Comparison of ENCODE assay signal across 8 cellular contexts in the genomic region with DNA sequence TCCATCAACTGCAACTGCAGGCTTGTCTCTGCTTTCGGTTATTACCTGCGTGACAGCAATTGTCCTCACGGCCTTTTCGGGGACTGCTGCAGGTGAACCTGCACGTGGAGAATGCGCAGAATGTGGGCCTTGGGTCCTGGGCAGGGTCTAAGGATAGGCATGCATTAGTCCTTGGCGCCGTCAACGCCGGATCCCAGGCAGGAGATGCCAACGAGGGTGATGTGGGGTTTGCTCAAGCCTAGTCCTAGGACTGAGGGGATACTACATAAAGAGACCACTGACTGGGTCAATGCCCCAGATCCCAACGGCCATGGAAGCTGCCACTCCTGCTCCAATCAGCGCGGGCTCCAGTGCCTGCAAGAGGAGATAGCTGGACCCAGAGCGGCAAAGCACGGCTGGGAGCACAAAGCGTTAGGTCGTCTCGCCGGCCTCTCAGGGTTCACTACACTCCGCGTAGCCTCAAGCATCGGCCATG. TPM values are rescaled to one million over a fixed set of nuclear protein-coding genes. Genes with fewer than 3 reads are reported as not detected.
A peak's percentile ranks its signal among the peaks of the same experiment; 100 is the strongest.
DNase-seq lines count a peak whose midpoint lies in the region; ATAC-seq and TF ChIP-seq lines count a peak whose summit lies in the region.

No MANE protein-coding gene starts in this region.

- H3K27me3 ChIP-seq in heart left ventricle: no peaks in the 10 kb centered on the region
- H3K27me3 ChIP-seq in iPS-20b (ENCODE audit: insufficient read depth, low read length): no peaks in the 10 kb centered on the region
- no peaks in the 10 kb centered on the region for H3K27me3 ChIP-seq in testis

- no peaks in the 10 kb centered on the region for H3K9me3 ChIP-seq in heart left ventricle
- H3K9me3 ChIP-seq in iPS-20b (ENCODE audit: insufficient read depth, low read depth, low read length): peaks cover 4% of the 10 kb centered on the region; the same call in 1 of the 2 replicates
- H3K9me3 ChIP-seq in testis: no peaks in the 10 kb centered on the region

- intact Hi-C loops in heart left ventricle (cut with DNase I): loop anchor here in 8 of 10 donors (2.0 to 10.0 kb wide), 9 partner anchors 42 to 774 kb away; a partner anchor contains a TSS
- intact Hi-C loops in left ventricle myocardium superior (cut with micrococcal nuclease): no loop called here
- intact Hi-C loops in activated CD8-positive, alpha-beta T cell treated with anti-CD3 and anti-CD28 coated beads for 36 hours (cut with micrococcal nuclease): no loop called here
- intact Hi-C loops in testis (cut with DNase I; ENCODE audit: low total_unique reads): loop anchor here (10.0 kb wide), 2 partner anchors 104 to 274 kb away; no protein-coding TSS in a partner anchor

- TF ChIP-seq POLR2A in heart left ventricle (IDR thresholded peaks at IDR 0.05) (no peak), testis (IDR thresholded peaks at IDR 0.05) (no peak)

- H3K36me3 ChIP-seq in heart left ventricle (peaks cover 0 to 68% (median 64%) of the 10 kb centered on the region in 9 donors), iPS-20b (ENCODE audit: insufficient read depth, low read depth, low read length) (peaks cover 80% of the 10 kb centered on the region), testis (ENCODE audit: low read depth, missing control alignments) (no peaks in the 10 kb centered on the region)

- peak overlapping the region in 11 of 12 donors; percentile 57 to 90 (median 74) for H3K4me3 ChIP-seq in heart left ventricle
- peak overlapping the region; percentile 55 for H3K4me3 ChIP-seq in iPS-20b (ENCODE audit: low read length)
- H3K4me3 ChIP-seq in testis: peak overlapping the region; percentile 68 to 96

- H3K27ac ChIP-seq in heart left ventricle (peak overlapping the region in 11 of 12 donors; percentile 66 to 95 (median 86)), iPS-20b (ENCODE audit: low read length) (no peak overlapping the region), testis (peak overlapping the region; percentile 59 to 91)

- peaks cover 66% of the 10 kb centered on the region for H3K36me3 Mint-ChIP-seq in activated CD8-positive, alpha-beta T cell treated with anti-CD3 and anti-CD28 coated beads for 36 hours (ENCODE audit: low read depth)

- CTCF ChIA-PET in activated CD8-positive, alpha-beta T cell treated with anti-CD3 and anti-CD28 coated beads for 36 hours (lab: Charles Lee): interaction anchor here (1.0 to 4.1 kb wide), 11 partner anchors 13 to 821 kb away, joined by 3 to 23 read pairs (median 7); a partner anchor contains a TSS

- peak overlapping the region; percentile 73 for H3K9ac ChIP-seq in iPS-20b (ENCODE audit: low read depth, low read length)

- POLR2A ChIA-PET in activated CD8-positive, alpha-beta T cell treated with anti-CD3 and anti-CD28 coated beads for 36 hours (lab: Charles Lee): interaction anchor here (1.0 to 1.3 kb wide), 3 partner anchors 822 to 1054 kb away, joined by 3 to 4 read pairs (median 3); a partner anchor contains a TSS

- no peaks in the 10 kb centered on the region for H3K27me3 Mint-ChIP-seq in activated CD8-positive, alpha-beta T cell treated with anti-CD3 and anti-CD28 coated beads for 36 hours

- peak overlapping the region; percentile 68 for H3K4me3 Mint-ChIP-seq in activated CD8-positive, alpha-beta T cell treated with anti-CD3 and anti-CD28 coated beads for 36 hours

- peak overlapping the region; percentile 72 for H3K27ac Mint-ChIP-seq in activated CD8-positive, alpha-beta T cell treated with anti-CD3 and anti-CD28 coated beads for 36 hours

- peaks cover 68% of the 10 kb centered on the region for H3K4me1 Mint-ChIP-seq in activated CD8-positive, alpha-beta T cell treated with anti-CD3 and anti-CD28 coated beads for 36 hours (ENCODE audit: low read depth)

- no peak for DNase-seq in heart left ventricle
- no peak for DNase-seq in left ventricle myocardium superior
- no peak for DNase-seq in activated CD8-positive, alpha-beta T cell treated with anti-CD3 and anti-CD28 coated beads for 36 hours
- DNase-seq in testis: no peak
- DNase-seq in dedifferentiated amniotic fluid mesenchymal stem cell (ENCODE audit: extremely low spot score): no peak

- TF ChIP-seq CTCF in heart left ventricle (IDR thresholded peaks at IDR 0.05) (peak in 3 of 12 donors; percentile 84 to 96 (median 94)), testis (IDR thresholded peaks at IDR 0.05) (peak in 1 of 3 experiments; percentile 79)
- no peak for TF ChIP-seq CTCF in activated CD8-positive, alpha-beta T cell treated with anti-CD3 and anti-CD28 coated beads for 36 hours (IDR thresholded peaks at IDR 0.05)

- WGBS in heart left ventricle, 4 donors: 25 to 40% (median 30%) methylated on average over 15 to 23 of the region's 23 CpGs
- 23 to 43% methylated on average over 9 to 23 of the region's 23 CpGs for WGBS in testis, 2 donors

- no peaks in the 10 kb centered on the region for H3K9me3 Mint-ChIP-seq in activated CD8-positive, alpha-beta T cell treated with anti-CD3 and anti-CD28 coated beads for 36 hours

- ATAC-seq in heart left ventricle (peak in 3 of 4 donors; percentile 4 to 16 (median 12)), left ventricle myocardium superior (no peak), HG02798 (IDR thresholded peaks at IDR 0.05; ENCODE audit: poor library complexity, unreplicated experiment) (no peak), GM21786 (IDR thresholded peaks at IDR 0.05; ENCODE audit: unreplicated experiment) (no peak)
- peak; percentile 5 for ATAC-seq in activated CD8-positive, alpha-beta T cell treated with anti-CD3 and anti-CD28 coated beads for 36 hours

- H3K4me1 ChIP-seq in heart left ventricle (peaks cover 22 to 87% (median 69%) of the 10 kb centered on the region in 12 donors), iPS-20b (ENCODE audit: insufficient read depth, low read length) (peaks cover 15% of the 10 kb centered on the region; the same call in 1 of the 2 replicates), testis (peaks cover 43% of the 10 kb centered on the region)

RNA-seq across cellular contexts. Expression of a gene that starts 0.4 kb away (rescaled TPM):
- total RNA-seq in heart left ventricle (10 to 100 TPM; 12.7 to 21.5 (median 16.2) TPM), left ventricle myocardium superior (12.6 TPM), testis (10 to 100 TPM; 33.9 to 41.4 TPM)
- polyA plus RNA-seq in heart left ventricle (10 to 100 TPM in 1 of 2 donors, 1 to 10 TPM in 1; 4.0 to 15.7 TPM), testis (ENCODE audit: insufficient read depth, low read depth, low replicate concordance) (27.1 TPM)
- 10 to 100 TPM; 20.8 to 20.9 TPM for total RNA-seq in activated CD8-positive, alpha-beta T cell treated with anti-CD3 and anti-CD28 coated beads for 36 hours

RNA-seq across cellular contexts. Expression of a gene that starts 5.5 kb away (rescaled TPM):
- total RNA-seq in heart left ventricle (10 to 100 TPM; 22.3 to 87.2 (median 47.5) TPM), left ventricle myocardium superior (46.2 TPM), testis (10 to 100 TPM; 48.6 to 62.8 TPM)
- polyA plus RNA-seq in heart left ventricle (100 to 1,000 TPM in 1 of 2 donors, 10 to 100 TPM in 1; 21.2 to 130 TPM), testis (ENCODE audit: insufficient read depth, low read depth, low replicate concordance) (167 TPM)
- total RNA-seq in activated CD8-positive, alpha-beta T cell treated with anti-CD3 and anti-CD28 coated beads for 36 hours: 100 to 1,000 TPM; 107 to 109 TPM

Comparison
In these comparisons a context has a peak if more than half of its experiments do, and no peak if none do; other contexts are left out.
1. ATAC-seq: peak in heart left ventricle (3 of 4) and activated CD8-positive, alpha-beta T cell treated with anti-CD3 and anti-CD28 coated beads for 36 hours (single experiment); none in left ventricle myocardium superior (single experiment), HG02798 (single experiment) and GM21786 (single experiment).
2. intact Hi-C loops: an anchor here in heart left ventricle (2.0 to 10.0 kb wide) and testis (10.0 kb wide); none called in left ventricle myocardium superior and activated CD8-positive, alpha-beta T cell treated with anti-CD3 and anti-CD28 coated beads for 36 hours.
3. Peak in every context shown above with its lines, with median percentiles within 50 percentile points of each other: H3K4me3 ChIP-seq.